ENCODE assay signal across 19 cellular contexts in the genomic region with DNA sequence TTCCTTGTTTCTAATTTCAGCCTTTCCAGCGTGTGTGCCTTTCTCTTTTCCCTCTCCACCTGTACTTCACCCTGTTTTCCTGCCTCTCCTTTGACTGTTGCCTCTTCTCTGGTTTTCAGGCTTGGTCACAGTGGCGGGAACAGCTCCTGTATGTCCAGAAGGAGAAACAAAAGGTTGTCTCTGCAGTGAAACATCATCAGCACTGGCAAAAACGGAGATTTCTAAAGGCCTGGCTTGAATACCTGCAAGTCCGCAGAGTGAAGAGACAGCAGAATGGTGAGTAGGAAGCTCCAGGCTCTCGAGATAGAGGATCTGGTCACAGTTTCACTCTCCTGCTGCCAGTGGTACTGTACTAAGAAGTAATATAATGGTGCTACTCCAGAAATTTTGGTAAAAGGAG.
DNase-seq lines count a peak whose midpoint lies in the region; ATAC-seq and TF ChIP-seq lines count a peak whose summit lies in the region.
"Had no signal": no experiment of that assay in that cellular context is flagged by ENCODE, and none has a peak within 500 bp of the region (broad histone marks: within the 10 kb centered on the region; RNA-seq: fewer than 3 reads in every experiment).

No MANE protein-coding gene starts in this region.

- 82 to 88% (median 84%) methylated on average over 5 of the region's 5 CpGs for WGBS in heart left ventricle, 4 donors

- no peaks in the 10 kb centered on the region for H3K27me3 Mint-ChIP-seq in T-helper 1 cell treated with Interleukin-12 subunit alpha and Interleukin-12 subunit beta and Interleukin-4 antibody, amounts not matched to agents 30 μg/mL and 1 μg/mL, for 36 hours (ENCODE audit: low read depth)
- H3K27me3 Mint-ChIP-seq: IgD-negative memory B cell had no signal

- peaks cover 3% of the 10 kb centered on the region for H3K36me3 ChIP-seq in cardiac muscle cell
- H3K36me3 ChIP-seq in heart left ventricle, result peaks cover 0 to 55% (median 33%) of the 10 kb centered on the region in 9 donors

- H3K27me3 ChIP-seq in cardiac muscle cell, result no peaks in the 10 kb centered on the region
- no peaks in the 10 kb centered on the region for H3K27me3 ChIP-seq in heart left ventricle

- H3K9me3 Mint-ChIP-seq in T-helper 1 cell treated with Interleukin-12 subunit alpha and Interleukin-12 subunit beta and Interleukin-4 antibody, amounts not matched to agents 30 μg/mL and 1 μg/mL, for 36 hours, result no peaks in the 10 kb centered on the region
- H3K9me3 Mint-ChIP-seq: IgD-negative memory B cell had no signal

- H3K4me1 Mint-ChIP-seq in T-helper 1 cell treated with Interleukin-12 subunit alpha and Interleukin-12 subunit beta and Interleukin-4 antibody, amounts not matched to agents 30 μg/mL and 1 μg/mL, for 36 hours (ENCODE audit: low read depth), result peaks cover 5% of the 10 kb centered on the region
- H3K4me1 Mint-ChIP-seq: IgD-negative memory B cell had no signal

- H3K4me3 ChIP-seq in cardiac muscle cell, result no peak overlapping the region
- H3K4me3 ChIP-seq in heart left ventricle, result no peak overlapping the region

- peaks cover 51% of the 10 kb centered on the region for H3K36me3 Mint-ChIP-seq in T-helper 1 cell treated with Interleukin-12 subunit alpha and Interleukin-12 subunit beta and Interleukin-4 antibody, amounts not matched to agents 30 μg/mL and 1 μg/mL, for 36 hours (ENCODE audit: low read depth)

- H3K27ac ChIP-seq in cardiac muscle cell (peak overlapping the region; percentile 60), heart left ventricle (no peak overlapping the region)
- H3K27ac ChIP-seq: RWPE1 had no signal

- DNase-seq in T-helper 1 cell, result no peak
- DNase-seq in cardiac muscle cell (ENCODE audit: low read depth in 1 of 2, low spot score in 1 of 2), result no peak
- no peak for DNase-seq in heart left ventricle
- peak; percentile 55 for DNase-seq in cerebellum (ENCODE audit: low spot score)
- DNase-seq in anterior cingulate cortex (lab: John Stamatoyannopoulos, UW), result no peak
- DNase-seq in HuH-7.5 (ENCODE audit: low spot score), result no peak
- DNase-seq in posterior cingulate gyrus, result no peak
- DNase-seq: 8988T; EL; NCI-H1105 treated with DMSO at 0.1 percent for 48 hours; NCI-H2029 treated with DMSO at 0.1 percent for 48 hours; NCI-H226; NCI-H510A treated with DMSO at 0.1 percent for 48 hours; NCI-H748 treated with DMSO at 0.1 percent for 48 hours; NK-92 treated with Interleukin-12 subunit alpha and Interleukin-12 subunit beta, amount 100 ng/mL, for 24 hours; SIG-M5 had no signal

- no peak for TF ChIP-seq POLR2A in heart left ventricle (IDR thresholded peaks at IDR 0.05)

- H3K4me3 Mint-ChIP-seq in T-helper 1 cell treated with Interleukin-12 subunit alpha and Interleukin-12 subunit beta and Interleukin-4 antibody, amounts not matched to agents 30 μg/mL and 1 μg/mL, for 36 hours, result no peak overlapping the region
- H3K4me3 Mint-ChIP-seq: IgD-negative memory B cell had no signal

- H3K27ac Mint-ChIP-seq in T-helper 1 cell treated with Interleukin-12 subunit alpha and Interleukin-12 subunit beta and Interleukin-4 antibody, amounts not matched to agents 30 μg/mL and 1 μg/mL, for 36 hours, result peak overlapping the region; percentile 71

- TF ChIP-seq CTCF in cardiac muscle cell (IDR thresholded peaks at IDR 0.05; ENCODE audit: low read depth, low read length), result no peak
- no peak for TF ChIP-seq CTCF in heart left ventricle (IDR thresholded peaks at IDR 0.05)

- ATAC-seq in heart left ventricle, result no peak

- intact Hi-C loops in heart left ventricle (cut with DNase I) (no loop called here), posterior cingulate gyrus (cut with DNase I) (no loop called here)

- H3K9me3 ChIP-seq in cardiac muscle cell (ENCODE audit: low read depth) (no peaks in the 10 kb centered on the region), heart left ventricle (no peaks in the 10 kb centered on the region)

- H3K4me1 ChIP-seq in cardiac muscle cell (ENCODE audit: low read depth) (peaks cover 15% of the 10 kb centered on the region), heart left ventricle (no peaks in the 10 kb centered on the region)
